Comparison of ENCODE assay signal across 1 cellular context in the genomic region with DNA sequence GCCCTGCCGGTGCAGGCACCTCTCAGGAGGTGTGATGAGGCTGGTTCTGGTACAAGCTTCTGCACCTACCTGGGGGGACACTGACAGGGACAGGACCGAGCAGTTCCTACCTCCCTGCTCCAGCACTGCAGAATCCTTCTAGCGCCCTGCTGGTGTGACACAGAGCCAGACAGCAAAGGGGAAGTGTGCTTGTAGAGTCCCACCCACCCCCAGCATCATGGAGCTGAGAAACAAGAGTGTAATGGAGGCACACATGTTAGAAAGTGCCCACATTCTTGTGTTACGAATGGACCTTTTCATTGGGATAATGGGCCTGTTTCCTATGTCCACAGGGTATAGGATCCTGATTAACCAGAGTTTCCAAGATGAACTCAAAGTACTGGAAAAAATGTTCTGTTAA.
A peak's percentile ranks its signal among the peaks of the same experiment; 100 is the strongest.
TF ChIP-seq lines count a peak whose summit lies in the region.

No MANE protein-coding gene starts in this region.

TF ChIP-seq in K562, 482 proteins besides CTCF, POLR2A, EP300 and RAD21:
- TF ChIP-seq ZNF408 (CRISPR knock-in tag; IDR thresholded peaks at IDR 0.05; ENCODE audit: low read depth) (no peak), SPI1 (IDR thresholded peaks at IDR 0.05; ENCODE audit: borderline replicate concordance, low read depth, low read length) (peak; percentile 73), HIVEP1 (CRISPR knock-in tag; IDR thresholded peaks at IDR 0.05) (no peak)
- TF ChIP-seq, protein P1, sequence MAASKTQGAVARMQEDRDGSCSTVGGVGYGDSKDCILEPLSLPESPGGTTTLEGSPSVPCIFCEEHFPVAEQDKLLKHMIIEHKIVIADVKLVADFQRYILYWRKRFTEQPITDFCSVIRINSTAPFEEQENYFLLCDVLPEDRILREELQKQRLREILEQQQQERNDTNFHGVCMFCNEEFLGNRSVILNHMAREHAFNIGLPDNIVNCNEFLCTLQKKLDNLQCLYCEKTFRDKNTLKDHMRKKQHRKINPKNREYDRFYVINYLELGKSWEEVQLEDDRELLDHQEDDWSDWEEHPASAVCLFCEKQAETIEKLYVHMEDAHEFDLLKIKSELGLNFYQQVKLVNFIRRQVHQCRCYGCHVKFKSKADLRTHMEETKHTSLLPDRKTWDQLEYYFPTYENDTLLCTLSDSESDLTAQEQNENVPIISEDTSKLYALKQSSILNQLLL (CRISPR knock-in tag; IDR thresholded peaks at IDR 0.05; ENCODE audit: borderline replicate concordance), result no peak
